ENCODE assay signal across 9 cellular contexts in genomic region chr12:4281173-4281654, GRCh38. TPM values are rescaled to one million over a fixed set of nuclear protein-coding genes. Genes with fewer than 3 reads are reported as not detected.
A peak's percentile ranks its signal among the peaks of the same experiment; 100 is the strongest.
DNase-seq lines count a peak whose midpoint lies in the region; ATAC-seq and TF ChIP-seq lines count a peak whose summit lies in the region.
"Had no signal": no experiment of that assay in that cellular context is flagged by ENCODE, and none has a peak within 500 bp of the region (broad histone marks: within the 10 kb centered on the region; RNA-seq: fewer than 3 reads in every experiment).

No MANE protein-coding gene starts in this region.

- peaks cover 100% of the 10 kb centered on the region for H3K79me2 ChIP-seq in OCI-LY3 (ENCODE audit: low read length)

- ATAC-seq in GM19455 (IDR thresholded peaks at IDR 0.05; ENCODE audit: unreplicated experiment) (no peak), lower lobe of right lung (no peak), aorta (ENCODE audit: low FRiP score) (no peak)

- no peak overlapping the region for H2AFZ ChIP-seq in OCI-LY3 (ENCODE audit: low read depth, low read length)

- H3K4me3 ChIP-seq in CD8-positive, alpha-beta memory T cell (ENCODE audit: low read length): no peak overlapping the region
- H3K4me3 ChIP-seq in OCI-LY3 (ENCODE audit: low read length) (no peak overlapping the region), coronary artery (no peak overlapping the region), lower lobe of right lung (no peak overlapping the region), aorta (ENCODE audit: low read length in 2 of 2) (no peak overlapping the region)

- TF ChIP-seq CTCF in OCI-LY3 (IDR thresholded peaks at IDR 0.05; ENCODE audit: low read depth, low read length) (no peak), coronary artery (IDR thresholded peaks at IDR 0.05) (no peak), neural crest cell (conservative IDR thresholded peaks at IDR 0.05) (no peak), lower lobe of right lung (IDR thresholded peaks at IDR 0.05) (no peak)

- peak overlapping the region in 5 of 8 donors; percentile 14 to 77 (median 40) for H3K27ac Mint-ChIP-seq in CD8-positive, alpha-beta memory T cell
- H3K27ac Mint-ChIP-seq in neural crest cell (ENCODE audit: unreplicated experiment): no peak overlapping the region

- peaks cover 65 to 96% (median 90%) of the 10 kb centered on the region in 3 donors for H3K4me1 Mint-ChIP-seq in CD8-positive, alpha-beta memory T cell
- peaks cover 80% of the 10 kb centered on the region for H3K4me1 Mint-ChIP-seq in neural crest cell

- peaks cover 0 to under 1% of the 10 kb centered on the region in 2 donors for H3K27me3 Mint-ChIP-seq in CD8-positive, alpha-beta memory T cell
- no peaks in the 10 kb centered on the region for H3K27me3 Mint-ChIP-seq in neural crest cell (ENCODE audit: low read depth)

- H3K4me3 Mint-ChIP-seq in CD8-positive, alpha-beta memory T cell: no peak overlapping the region
- peak overlapping the region; percentile 69 for H3K4me3 Mint-ChIP-seq in neural crest cell

- H3K36me3 ChIP-seq in CD8-positive, alpha-beta memory T cell (ENCODE audit: insufficient read depth, low read length): peaks cover 84% of the 10 kb centered on the region
- H3K36me3 ChIP-seq in OCI-LY3 (replicated peaks; ENCODE audit: low read depth, low read length): peaks cover 94% of the 10 kb centered on the region
- H3K36me3 ChIP-seq in lower lobe of right lung: peaks cover 72% of the 10 kb centered on the region
- peaks cover 2 to 9% of the 10 kb centered on the region in 2 donors for H3K36me3 ChIP-seq in aorta (ENCODE audit: control insufficient read depth in 1 of 2, insufficient read depth in 2 of 2, low read length in 1 of 2)

- no peaks in the 10 kb centered on the region for H3K9me3 ChIP-seq in CD8-positive, alpha-beta memory T cell (ENCODE audit: low read length)
- H3K9me3 ChIP-seq in OCI-LY3 (ENCODE audit: insufficient read depth, low read length) (no peaks in the 10 kb centered on the region), lower lobe of right lung (no peaks in the 10 kb centered on the region), aorta (ENCODE audit: control insufficient read depth, low read length) (no peaks in the 10 kb centered on the region)

- CTCF ChIA-PET in CD8-positive, alpha-beta memory T cell (lab: Charles Lee): interaction anchor here (7.4 kb wide), 1 partner anchor 285 kb away, joined by 115 read pairs; no protein-coding TSS in a partner anchor

- H3K9ac ChIP-seq in OCI-LY3 (ENCODE audit: low read length): no peak overlapping the region

- WGBS in aorta, 2 donors: 81 to 84% methylated on average over 16 of the region's 16 CpGs

- H3K4me1 ChIP-seq in CD8-positive, alpha-beta memory T cell (ENCODE audit: insufficient read depth, low read length): peaks cover 67% of the 10 kb centered on the region
- peaks cover 95% of the 10 kb centered on the region for H3K4me1 ChIP-seq in OCI-LY3 (ENCODE audit: low read length)
- H3K4me1 ChIP-seq in lower lobe of right lung: peaks cover 50% of the 10 kb centered on the region
- no peaks in the 10 kb centered on the region for H3K4me1 ChIP-seq in aorta (ENCODE audit: control insufficient read depth in 1 of 2, insufficient read depth in 2 of 2, low read length in 2 of 2)

- POLR2A ChIA-PET in CD8-positive, alpha-beta memory T cell (lab: Charles Lee): no interaction called here

- H3K27ac ChIP-seq in CD8-positive, alpha-beta memory T cell (ENCODE audit: low read depth, low read length): no peak overlapping the region
- no peak overlapping the region; the same call in 1 of the 2 replicates for H3K27ac ChIP-seq in OCI-LY3 (ENCODE audit: low read length)
- peak overlapping the region in 1 of 2 donors; percentile 67 for H3K27ac ChIP-seq in coronary artery
- no peak overlapping the region for H3K27ac ChIP-seq in lower lobe of right lung
- H3K27ac ChIP-seq in aorta (ENCODE audit: low read depth in 1 of 2, low read length in 2 of 2): no peak overlapping the region

- peak overlapping the region; percentile 92 for H3K4me2 ChIP-seq in OCI-LY3 (ENCODE audit: low read length)

- H3K36me3 Mint-ChIP-seq in CD8-positive, alpha-beta memory T cell: peaks cover 6 to 97% (median 25%) of the 10 kb centered on the region in 3 donors
- peaks cover 45% of the 10 kb centered on the region for H3K36me3 Mint-ChIP-seq in neural crest cell (ENCODE audit: low read depth)

- no peaks in the 10 kb centered on the region for H3K9me3 Mint-ChIP-seq in CD8-positive, alpha-beta memory T cell
- H3K9me3 Mint-ChIP-seq in neural crest cell: no peaks in the 10 kb centered on the region

- H3K27me3 ChIP-seq in CD8-positive, alpha-beta memory T cell (ENCODE audit: insufficient read depth, low read length, poor library complexity, severe bottlenecking): no peaks in the 10 kb centered on the region
- H3K27me3 ChIP-seq in OCI-LY3 (ENCODE audit: low read depth, low read length) (no peaks in the 10 kb centered on the region), lower lobe of right lung (ENCODE audit: low read depth) (peaks cover 6% of the 10 kb centered on the region), aorta (ENCODE audit: control insufficient read depth in 1 of 2, insufficient read depth in 2 of 2, low read length in 1 of 2) (no peaks in the 10 kb centered on the region)

- no peak for DNase-seq in CD8-positive, alpha-beta memory T cell
- peak; percentile 62 for DNase-seq in coronary artery (ENCODE audit: low spot score)
- no peak for DNase-seq in neural crest cell (ENCODE audit: low read depth, low spot score)
- DNase-seq in lower lobe of right lung: no peak
- no peak for DNase-seq in aorta
- DNase-seq: activated CD4-positive, alpha-beta T cell treated with anti-CD3 and anti-CD28 coated beads for 48 hours; KG1 had no signal

- peaks cover 99% of the 10 kb centered on the region for H4K20me1 ChIP-seq in OCI-LY3 (ENCODE audit: insufficient read depth, low read length)

- intact Hi-C loops in lower lobe of right lung (cut with DNase I) (no loop called here), aorta (cut with DNase I) (no loop called here)

RNA-seq across cellular contexts. Expression of gene CCND2, which starts 7.7 kb away (rescaled TPM):
- 100 to 1,000 TPM; 784 to 792 TPM for total RNA-seq in CD8-positive, alpha-beta memory T cell
- polyA plus RNA-seq in CD8-positive, alpha-beta memory T cell: 72.4 TPM
- total RNA-seq in neural crest cell (186 TPM in 2 replicates), lower lobe of right lung (57.7 TPM), aorta (100 to 1,000 TPM; 135 to 170 TPM)
- polyA plus RNA-seq in aorta: 10 to 100 TPM; 17.1 to 18.9 TPM

RNA-seq across cellular contexts. Expression of gene TIGAR, which starts 39.8 kb away (rescaled TPM):
- total RNA-seq in CD8-positive, alpha-beta memory T cell: 10 to 100 TPM; 22.8 to 29.6 TPM
- 4.2 TPM for polyA plus RNA-seq in CD8-positive, alpha-beta memory T cell
- total RNA-seq in neural crest cell (15.4 and 18.1 TPM in 2 replicates), lower lobe of right lung (18.6 TPM), aorta (10 to 100 TPM in 1 of 2 donors, 1 to 10 TPM in 1; 7.2 to 10.5 TPM)
- 1 to 10 TPM; 2.9 to 4.6 TPM for polyA plus RNA-seq in aorta
